8 cellular contexts compared by ENCODE assay signal in genomic region chr15:99249270-99249817, GRCh38. TPM values are rescaled to one million over a fixed set of nuclear protein-coding genes. Genes with fewer than 3 reads are reported as not detected.
DNase-seq lines count a peak whose midpoint lies in the region; ATAC-seq and TF ChIP-seq lines count a peak whose summit lies in the region.

Gene TTC23, minus strand, starts transcription at chr15:99249581. Its CDS starts 20,869 bp downstream, at chr15:99228712.

- peak within 1 kb of the TSS; percentile 96 for H3K4me2 ChIP-seq in DOHH2 (ENCODE audit: low read length)
- H3K4me2 ChIP-seq in MM.1S (ENCODE audit: low read depth, low read length): peak within 1 kb of the TSS; percentile 90

- H3K79me2 ChIP-seq in DOHH2 (ENCODE audit: control insufficient read depth, low read length) (peaks cover 24% of the 10 kb centered on the region), MM.1S (ENCODE audit: low read length) (no peaks in the 10 kb centered on the region)

- no peaks in the 10 kb centered on the region for H3K27me3 Mint-ChIP-seq in central memory CD8-positive, alpha-beta T cell
- H3K27me3 Mint-ChIP-seq in T-helper 17 cell: no peaks in the 10 kb centered on the region

- H3K36me3 ChIP-seq in DOHH2 (ENCODE audit: control insufficient read depth, low read length) (peaks cover 5% of the 10 kb centered on the region; the same call in 1 of the 2 replicates), MM.1S (replicated peaks; ENCODE audit: insufficient read depth, low read length) (no peaks in the 10 kb centered on the region)

- no peak within 1 kb of the TSS for H3K27ac Mint-ChIP-seq in central memory CD8-positive, alpha-beta T cell (ENCODE audit: low read depth)
- H3K27ac Mint-ChIP-seq in T-helper 17 cell: no peak within 1 kb of the TSS

- peaks cover 12% of the 10 kb centered on the region for H3F3A ChIP-seq in DOHH2 (ENCODE audit: control insufficient read depth, insufficient read depth)
- H3F3A ChIP-seq in MM.1S (ENCODE audit: insufficient read depth, low read length): no peaks in the 10 kb centered on the region

- peaks cover 5% of the 10 kb centered on the region; the same call in 1 of the 2 replicates for H3K9me3 ChIP-seq in DOHH2 (ENCODE audit: control insufficient read depth, insufficient read depth, low read length)
- H3K9me3 ChIP-seq in MM.1S (replicated peaks; ENCODE audit: insufficient read depth, low read length): no peaks in the 10 kb centered on the region
- H3K9me3 ChIP-seq in T-helper 17 cell (ENCODE audit: control insufficient read depth, low read length, poor library complexity, severe bottlenecking): no peaks in the 10 kb centered on the region

- DNase-seq in MM.1S: no peak
- no peak for DNase-seq in central memory CD8-positive, alpha-beta T cell (ENCODE audit: low spot score in 2 of 2)
- peak; percentile 72 for DNase-seq in islet precursor cell
- no peak for DNase-seq in NCI-H2171 (lab: John Stamatoyannopoulos, UW)
- no peak for DNase-seq in NCI-H2196 treated with DMSO at 0.1 percent for 48 hours (lab: John Stamatoyannopoulos, UW; ENCODE audit: unreplicated experiment)
- DNase-seq in T-helper 17 cell: no peak

- H2AFZ ChIP-seq in MM.1S (ENCODE audit: low read length): peak within 1 kb of the TSS; percentile 77; the same call in 1 of the 2 replicates

- H3K36me3 Mint-ChIP-seq in central memory CD8-positive, alpha-beta T cell (ENCODE audit: insufficient read depth): peaks cover 6% of the 10 kb centered on the region
- peaks cover 2% of the 10 kb centered on the region for H3K36me3 Mint-ChIP-seq in T-helper 17 cell (ENCODE audit: low read depth)

- H3K9me3 Mint-ChIP-seq in central memory CD8-positive, alpha-beta T cell: no peaks in the 10 kb centered on the region

- H3K4me1 ChIP-seq in DOHH2 (ENCODE audit: control insufficient read depth, low read length): peaks cover 54% of the 10 kb centered on the region
- H3K4me1 ChIP-seq in MM.1S (ENCODE audit: low read length): peaks cover 13% of the 10 kb centered on the region

- TF ChIP-seq CTCF in DOHH2 (IDR thresholded peaks at IDR 0.05; ENCODE audit: low read depth, low read length, poor library complexity, severe bottlenecking) (no peak), MM.1S (IDR thresholded peaks at IDR 0.05; ENCODE audit: low read length) (no peak)

- H3K9me2 ChIP-seq in DOHH2 (replicated peaks; ENCODE audit: control insufficient read depth, low read length): no peaks in the 10 kb centered on the region
- no peaks in the 10 kb centered on the region for H3K9me2 ChIP-seq in MM.1S (replicated peaks; ENCODE audit: insufficient read depth, low read length)

- H3K4me1 Mint-ChIP-seq in central memory CD8-positive, alpha-beta T cell: peaks cover 28% of the 10 kb centered on the region
- peaks cover 18% of the 10 kb centered on the region for H3K4me1 Mint-ChIP-seq in T-helper 17 cell

- H3K9ac ChIP-seq in MM.1S (ENCODE audit: low read length): peak within 1 kb of the TSS; percentile 72; the same call in 1 of the 2 replicates

- H4K20me1 ChIP-seq in DOHH2 (ENCODE audit: control insufficient read depth, insufficient read depth, low read depth, low read length) (no peaks in the 10 kb centered on the region), MM.1S (ENCODE audit: insufficient read depth, low read length) (no peaks in the 10 kb centered on the region)

- H3K27me3 ChIP-seq in DOHH2 (ENCODE audit: control insufficient read depth, low read length): no peaks in the 10 kb centered on the region
- H3K27me3 ChIP-seq in MM.1S (replicated peaks; ENCODE audit: insufficient read depth, low read length): no peaks in the 10 kb centered on the region

- peak within 1 kb of the TSS; percentile 88 for H3K4me3 Mint-ChIP-seq in central memory CD8-positive, alpha-beta T cell
- H3K4me3 Mint-ChIP-seq in T-helper 17 cell: no peak within 1 kb of the TSS

- peak within 1 kb of the TSS; percentile 83 for H3K4me3 ChIP-seq in DOHH2 (ENCODE audit: low read length)
- H3K4me3 ChIP-seq in MM.1S (ENCODE audit: low read length): peak within 1 kb of the TSS; percentile 74
- peak within 1 kb of the TSS; percentile 61 to 87 (median 78) for H3K4me3 ChIP-seq in skin epidermis

- H3K27ac ChIP-seq in DOHH2 (ENCODE audit: low read depth, low read length) (peak within 1 kb of the TSS; percentile 81), MM.1S (ENCODE audit: low read length) (no peak within 1 kb of the TSS; the same call in 1 of the 2 replicates), skin epidermis (peak within 1 kb of the TSS in 20 of 21 experiments; percentile 44 to 94 (median 88))

- ATAC-seq in central memory CD8-positive, alpha-beta T cell (replicated peaks; ENCODE audit: extremely low read depth, poor library complexity, severe bottlenecking): no peak
- no peak for ATAC-seq in T-helper 17 cell

RNA-seq across cellular contexts. Expression of gene TTC23, which starts in this region (rescaled TPM):
- total RNA-seq in T-helper 17 cell: under 1 TPM in 1 of 2 donors, not detected in 1; 0.30 TPM
